Comparison of ENCODE assay signal across 16 cellular contexts in the genomic region with DNA sequence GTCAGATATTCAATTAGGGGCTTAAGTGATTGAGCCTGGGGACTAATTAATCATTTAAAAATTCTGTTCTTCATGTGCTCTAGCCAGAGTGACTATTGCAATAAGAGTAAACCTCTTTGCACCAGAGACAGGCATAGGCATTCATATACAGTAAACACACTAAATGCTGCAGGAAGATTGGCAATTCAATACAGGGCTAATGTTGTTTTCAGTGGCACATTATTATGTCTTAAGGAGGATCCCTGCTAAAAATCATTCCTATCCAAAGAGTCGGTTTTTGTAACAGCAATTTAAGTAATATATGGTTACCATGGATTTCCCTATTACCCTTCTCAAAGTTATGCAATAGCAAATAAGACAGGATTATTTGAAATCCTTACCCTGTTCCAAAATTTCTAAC. TPM values are rescaled to one million over a fixed set of nuclear protein-coding genes. Genes with fewer than 3 reads are reported as not detected.
DNase-seq lines count a peak whose midpoint lies in the region; ATAC-seq, FAIRE-seq and TF ChIP-seq lines count a peak whose summit lies in the region.
"Had no signal": no experiment of that assay in that cellular context is flagged by ENCODE, and none has a peak within 500 bp of the region (broad histone marks: within the 10 kb centered on the region; RNA-seq: fewer than 3 reads in every experiment).

No MANE protein-coding gene starts in this region.

- peaks cover 5 to 47% (median 36%) of the 10 kb centered on the region in 7 donors for H3K4me1 Mint-ChIP-seq in naive thymus-derived CD4-positive, alpha-beta T cell

- H3K9ac ChIP-seq in duodenal mucosa (ENCODE audit: low read depth in 1 of 2, low read length in 2 of 2) = peak overlapping the region; percentile 28 to 34

- peak overlapping the region in 7 of 10 donors; percentile 71 to 90 (median 86) for H3K4me3 Mint-ChIP-seq in naive thymus-derived CD4-positive, alpha-beta T cell

- ATAC-seq in heart right ventricle (no peak), Right ventricle myocardium inferior (no peak), GM21360 (IDR thresholded peaks at IDR 0.05; ENCODE audit: unreplicated experiment) (no peak), pancreas (no peak)
- no peak for ATAC-seq in naive thymus-derived CD4-positive, alpha-beta T cell
- ATAC-seq: natural killer cell had no signal

- peaks cover 0 to 30% (median 0%) of the 10 kb centered on the region in 5 donors for H3K36me3 Mint-ChIP-seq in naive thymus-derived CD4-positive, alpha-beta T cell
- H3K36me3 Mint-ChIP-seq: natural killer cell had no signal

- intact Hi-C loops in heart right ventricle (cut with DNase I) (loop anchor here in 2 of 10 donors (5.0 kb wide), 2 partner anchors 40 to 50 kb away; no protein-coding TSS in a partner anchor), Right ventricle myocardium inferior (cut with DNase I) (loop anchor here (5.0 kb wide), 1 partner anchor 50 kb away; no protein-coding TSS in a partner anchor), pancreas (cut with DNase I) (no loop called here)
- intact Hi-C loops in naive thymus-derived CD4-positive, alpha-beta T cell (cut with micrococcal nuclease) = loop anchor here (1.0 to 5.0 kb wide), 6 partner anchors 8 to 375 kb away; no protein-coding TSS in a partner anchor

- DNase-seq in heart right ventricle = no peak
- DNase-seq in Right ventricle myocardium inferior (ENCODE audit: missing footprints) = no peak
- no peak for DNase-seq in naive thymus-derived CD4-positive, alpha-beta T cell
- no peak for DNase-seq in hippocampal formation (lab: John Stamatoyannopoulos, UW)
- DNase-seq in pancreas = no peak
- DNase-seq: activated CD4-positive, CD25-positive, alpha-beta regulatory T cell treated with anti-CD3 and anti-CD28 coated beads, Interleukin-2, amount 50 U/mL, for 72 hours; activated naive CD4-positive, alpha-beta T cell treated with anti-CD3 and anti-CD28 coated beads for 36 hours; effector CD8-positive, alpha-beta T cell; GDM1; natural killer cell; NCI-H1105; SJCRH30; stimulated activated CD4-positive, alpha-beta T cell treated with anti-CD3 and anti-CD28 coated beads, Interleukin-2, amount 100 ng/mL, for 24 hours had no signal

- FAIRE-seq in pancreas (lab: Jason Lieb, UNC) = no peak

- no peaks in the 10 kb centered on the region for H3K9me3 ChIP-seq in heart right ventricle
- no peaks in the 10 kb centered on the region for H3K9me3 ChIP-seq in duodenal mucosa (ENCODE audit: control insufficient read depth in 1 of 2, low read length in 2 of 2)
- no peaks in the 10 kb centered on the region for H3K9me3 ChIP-seq in naive thymus-derived CD4-positive, alpha-beta T cell (ENCODE audit: control insufficient read depth in 2 of 3, low read length in 3 of 3)
- no peaks in the 10 kb centered on the region for H3K9me3 ChIP-seq in pancreas
- H3K9me3 ChIP-seq: SJCRH30 had no signal

- WGBS in heart right ventricle, 2 donors = 29 to 53% methylated on average over 1 of the region's 1 CpG
- 22% methylated on average over 1 of the region's 1 CpG for WGBS in urinary bladder
- WGBS in pancreas, 2 donors = 62 to 70% methylated on average over 1 of the region's 1 CpG

- H3K27ac ChIP-seq in heart right ventricle = peak overlapping the region in 8 of 10 donors; percentile 38 to 82 (median 72)
- no peak overlapping the region for H3K27ac ChIP-seq in duodenal mucosa (ENCODE audit: low read depth, low read length)
- peak overlapping the region; percentile 8 for H3K27ac ChIP-seq in naive thymus-derived CD4-positive, alpha-beta T cell (ENCODE audit: low read depth, low read length)
- no peak overlapping the region for H3K27ac ChIP-seq in urinary bladder (ENCODE audit: low read depth)
- H3K27ac ChIP-seq in pancreas = no peak overlapping the region
- H3K27ac ChIP-seq: SJCRH30 had no signal

- CTCF ChIA-PET in naive thymus-derived CD4-positive, alpha-beta T cell (lab: Charles Lee) = interaction anchor here (0.7 to 1.6 kb wide), 2 partner anchors 57 to 110 kb away, joined by 3 to 5 read pairs; no protein-coding TSS in a partner anchor

- H3K27me3 Mint-ChIP-seq in naive thymus-derived CD4-positive, alpha-beta T cell = no peaks in the 10 kb centered on the region

- no peaks in the 10 kb centered on the region for H3K27me3 ChIP-seq in heart right ventricle
- H3K27me3 ChIP-seq in duodenal mucosa (ENCODE audit: control insufficient read depth in 1 of 2, insufficient read depth in 2 of 2, low read length in 2 of 2) = no peaks in the 10 kb centered on the region
- H3K27me3 ChIP-seq in naive thymus-derived CD4-positive, alpha-beta T cell (ENCODE audit: control insufficient read depth in 2 of 2, insufficient read depth in 2 of 2, low read length in 2 of 2) = no peaks in the 10 kb centered on the region
- no peaks in the 10 kb centered on the region for H3K27me3 ChIP-seq in pancreas
- H3K27me3 ChIP-seq: SJCRH30 had no signal

- H3K4me1 ChIP-seq in heart right ventricle (peaks cover 0 to 49% (median 14%) of the 10 kb centered on the region in 9 donors), duodenal mucosa (ENCODE audit: control insufficient read depth in 1 of 2, insufficient read depth in 2 of 2, low read length in 2 of 2) (peaks cover 11 to 20% of the 10 kb centered on the region in 2 donors), urinary bladder (ENCODE audit: insufficient read depth) (peaks cover 2% of the 10 kb centered on the region), pancreas (peaks cover 0 to 8% (median 4%) of the 10 kb centered on the region in 3 donors)
- peaks cover 0 to 23% of the 10 kb centered on the region in 2 donors for H3K4me1 ChIP-seq in naive thymus-derived CD4-positive, alpha-beta T cell (ENCODE audit: control insufficient read depth in 2 of 2, insufficient read depth in 2 of 2, low read length in 2 of 2)
- H3K4me1 ChIP-seq: SJCRH30 had no signal

- H3K36me3 ChIP-seq in heart right ventricle = no peaks in the 10 kb centered on the region
- H3K36me3 ChIP-seq in duodenal mucosa (ENCODE audit: control insufficient read depth in 1 of 2, insufficient read depth in 2 of 2, low read length in 2 of 2) = no peaks in the 10 kb centered on the region
- H3K36me3 ChIP-seq in naive thymus-derived CD4-positive, alpha-beta T cell (ENCODE audit: control insufficient read depth in 2 of 3, insufficient read depth in 3 of 3, low read length in 3 of 3) = no peaks in the 10 kb centered on the region
- H3K36me3 ChIP-seq in urinary bladder (ENCODE audit: insufficient read depth) = no peaks in the 10 kb centered on the region
- no peaks in the 10 kb centered on the region for H3K36me3 ChIP-seq in pancreas
- H3K36me3 ChIP-seq: SJCRH30 had no signal

- H3K4me3 ChIP-seq in heart right ventricle = peak overlapping the region; percentile 2 to 58 (median 51)
- H3K4me3 ChIP-seq in duodenal mucosa (ENCODE audit: low read depth in 1 of 2, low read length in 2 of 2) = peak overlapping the region; percentile 63 to 67
- H3K4me3 ChIP-seq in naive thymus-derived CD4-positive, alpha-beta T cell (ENCODE audit: low read length) = no peak overlapping the region
- H3K4me3 ChIP-seq in urinary bladder (ENCODE audit: low read depth, low read length) = peak overlapping the region; percentile 57
- H3K4me3 ChIP-seq in pancreas = no peak overlapping the region

- peak overlapping the region in 4 of 9 donors; percentile 68 to 96 (median 76) for H3K27ac Mint-ChIP-seq in naive thymus-derived CD4-positive, alpha-beta T cell
- H3K27ac Mint-ChIP-seq: activated naive CD4-positive, alpha-beta T cell treated with anti-CD3 and anti-CD28 coated beads for 36 hours; natural killer cell had no signal

- no peaks in the 10 kb centered on the region for H3K9me3 Mint-ChIP-seq in naive thymus-derived CD4-positive, alpha-beta T cell
- H3K9me3 Mint-ChIP-seq: activated naive CD4-positive, alpha-beta T cell treated with anti-CD3 and anti-CD28 coated beads for 36 hours; natural killer cell had no signal

- no peak for TF ChIP-seq CTCF in heart right ventricle (IDR thresholded peaks at IDR 0.05)
- no peak for TF ChIP-seq CTCF in pancreas (IDR thresholded peaks at IDR 0.05)

- POLR2A ChIA-PET in naive thymus-derived CD4-positive, alpha-beta T cell (lab: Charles Lee) = interaction anchor here (0.6 to 2.6 kb wide), 7 partner anchors 8 to 48 kb away, joined by 3 to 12 read pairs (median 3); no protein-coding TSS in a partner anchor

RNA-seq across cellular contexts. Expression of gene PDE7B, which starts 1.3 kb away (rescaled TPM):
- total RNA-seq in heart right ventricle = 10 to 100 TPM in 7 of 10 donors, 1 to 10 TPM in 3; 4.3 to 19.6 (median 11.7) TPM
- polyA plus RNA-seq in heart right ventricle = 1 to 10 TPM; 3.7 to 5.9 TPM
- total RNA-seq in Right ventricle myocardium inferior = 18.7 TPM
- 10 to 100 TPM in 1 of 5 experiments, 1 to 10 TPM in 2, under 1 TPM in 2; 0.37 to 18.7 (median 1.7) TPM for total RNA-seq in naive thymus-derived CD4-positive, alpha-beta T cell
- under 1 TPM; 0.75 to 0.83 TPM for polyA plus RNA-seq in naive thymus-derived CD4-positive, alpha-beta T cell
- total RNA-seq in urinary bladder = 34.2 TPM
- 9.3 TPM for polyA plus RNA-seq in urinary bladder
- 1 to 10 TPM in 2 of 6 donors, under 1 TPM in 4; 0.41 to 1.7 (median 0.76) TPM for total RNA-seq in pancreas
- 1 to 10 TPM in 1 of 2 donors, under 1 TPM in 1; 0.38 to 1.2 TPM for polyA plus RNA-seq in pancreas

Comparison
In these comparisons a context has a peak if more than half of its experiments do, and no peak if none do; other contexts are left out.
1. H3K27ac ChIP-seq: peak in heart right ventricle (8 of 10) and naive thymus-derived CD4-positive, alpha-beta T cell (single experiment); none in duodenal mucosa (single experiment), urinary bladder (single experiment) and pancreas (0 of 4).
2. H3K4me3 ChIP-seq: peak in heart right ventricle (10 of 10), duodenal mucosa (2 of 2) and urinary bladder (single experiment); none in naive thymus-derived CD4-positive, alpha-beta T cell (single experiment) and pancreas (0 of 4).
3. intact Hi-C loops: an anchor here in Right ventricle myocardium inferior (5.0 kb wide) and naive thymus-derived CD4-positive, alpha-beta T cell (1.0 to 5.0 kb wide); none called in pancreas.